In the genomic region with DNA sequence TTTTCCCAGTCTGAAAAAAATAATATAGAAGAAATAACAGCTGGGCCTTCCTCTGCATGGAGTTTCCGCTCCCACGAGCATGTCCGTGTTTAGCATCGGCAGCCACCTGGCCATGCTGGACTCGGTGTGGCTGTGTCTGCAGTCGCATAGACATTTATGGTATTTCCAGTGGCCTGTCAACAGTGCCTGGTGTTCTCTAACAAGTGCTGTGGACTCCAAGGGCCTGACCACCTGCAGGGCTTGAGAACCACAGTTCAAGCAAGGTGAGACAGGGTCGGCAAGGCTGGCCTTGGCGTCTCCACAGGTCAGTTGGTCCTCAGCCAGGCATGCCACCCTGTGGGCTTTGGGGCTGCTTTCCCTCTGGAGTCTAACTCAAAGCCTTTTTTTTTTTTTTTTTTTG, we compare ENCODE assay signal across 16 cellular contexts.
"Had no signal": no experiment of that assay in that cellular context is flagged by ENCODE, and none has a peak within 500 bp of the region (broad histone marks: within the 10 kb centered on the region; RNA-seq: fewer than 3 reads in every experiment).

No MANE protein-coding gene starts in this region.

- H3K27ac ChIP-seq: breast epithelium, esophagus squamous epithelium, thyroid gland had no signal

- H3K36me3 ChIP-seq: breast epithelium, esophagus squamous epithelium, thyroid gland had no signal

- H3K9me3 Mint-ChIP-seq: natural killer cell had no signal

- H3K4me3 ChIP-seq: breast epithelium, esophagus squamous epithelium, mucosa of descending colon, thyroid gland had no signal

- H3K4me1 ChIP-seq: breast epithelium, thyroid gland had no signal

- ATAC-seq: left colon had no signal

- FAIRE-seq: urothelium cell line had no signal

- H3K27ac Mint-ChIP-seq: activated naive CD8-positive, alpha-beta T cell; natural killer cell had no signal

- H3K27me3 ChIP-seq: breast epithelium, esophagus squamous epithelium, thyroid gland had no signal

- H3K4me3 Mint-ChIP-seq: activated naive CD8-positive, alpha-beta T cell; natural killer cell had no signal

- H3K36me3 Mint-ChIP-seq: activated naive CD8-positive, alpha-beta T cell; natural killer cell had no signal

- H3K9me3 ChIP-seq: breast epithelium, esophagus squamous epithelium, mucosa of descending colon, thyroid gland had no signal

- H3K4me1 Mint-ChIP-seq: natural killer cell had no signal

- DNase-seq: activated CD4-positive, alpha-beta T cell treated with anti-CD3 and anti-CD28 coated beads for 1 hour; activated CD4-positive, alpha-beta T cell treated with anti-CD3 and anti-CD28 coated beads, Interleukin-2, amount 50 U/mL, for 48 hours; activated gamma-delta T cell; activated T-cell treated with anti-CD3 and anti-CD28 coated beads, Interleukin-2, amount 50 U/mL, for 48 hours; amygdala; esophagus squamous epithelium; foreskin fibroblast; left colon; mammary epithelial cell; mucosa of descending colon; natural killer cell; stimulated activated CD4-positive, alpha-beta T cell treated with anti-CD3 and anti-CD28 coated beads, Interleukin-4, amount 100 ng/mL, for 24 hours; thyroid gland had no signal
